ENCODE assay signal across 21 cellular contexts in the genomic region with DNA sequence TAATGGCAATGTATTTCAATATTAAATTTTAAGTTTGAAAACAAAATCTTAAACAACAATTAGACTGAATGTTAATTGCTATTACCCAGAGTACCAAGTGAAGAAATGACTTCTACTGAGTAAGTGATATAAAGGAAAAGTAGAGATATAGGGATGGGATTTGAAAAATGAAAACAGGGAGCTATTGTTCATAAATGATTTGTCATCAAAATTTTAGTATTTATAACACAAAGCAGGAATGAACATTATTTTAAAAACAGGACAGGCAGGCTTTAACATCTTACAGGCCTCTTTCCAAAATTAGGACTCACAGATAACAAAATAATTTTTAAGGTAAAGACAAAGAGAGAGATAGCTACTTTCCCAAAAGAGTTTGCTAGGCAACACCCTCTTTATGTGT.
"Had no signal": no experiment of that assay in that cellular context is flagged by ENCODE, and none has a peak within 500 bp of the region (broad histone marks: within the 10 kb centered on the region; RNA-seq: fewer than 3 reads in every experiment).

No MANE protein-coding gene starts in this region.

- H3K9ac ChIP-seq: neural progenitor cell had no signal

- H2AFZ ChIP-seq: hepatocyte, neural progenitor cell had no signal

- ATAC-seq: activated CD4-positive, alpha-beta T cell treated with anti-CD3 and anti-CD28 coated beads for 36 hours; mucosa of descending colon had no signal

- H3K4me2 ChIP-seq: neural progenitor cell had no signal

- H3K9me3 ChIP-seq: adrenal gland, ascending aorta, colonic mucosa, mucosa of descending colon, spleen, thoracic aorta, upper lobe of left lung had no signal

- H3K27ac ChIP-seq: adrenal gland, ascending aorta, colonic mucosa, hepatocyte, neural progenitor cell, spleen, thoracic aorta, upper lobe of left lung had no signal

- H3K27me3 ChIP-seq: adrenal gland, ascending aorta, colonic mucosa, dorsolateral prefrontal cortex, hepatocyte, neural progenitor cell, upper lobe of left lung had no signal

- H3K4me3 ChIP-seq: adrenal gland, ascending aorta, colonic mucosa, hepatocyte, mucosa of descending colon, neural progenitor cell, spleen, thoracic aorta, upper lobe of left lung had no signal

- DNase-seq: activated B cell treated with CpG ODN at 0.5 μM for 24 hours; activated CD4-positive, alpha-beta T cell treated with anti-CD3 and anti-CD28 coated beads for 36 hours; activated CD4-positive, alpha-beta T cell treated with anti-CD3 and anti-CD28 coated beads, Interleukin-2, amount 50 U/mL, for 4 hours; activated CD8-positive, alpha-beta memory T cell treated with anti-CD3 and anti-CD28 coated beads for 24 hours; activated CD8-positive, alpha-beta memory T cell treated with anti-CD3 and anti-CD28 coated beads, Interleukin-2, amount 50 U/mL, for 4 hours; activated naive CD4-positive, alpha-beta T cell; activated T-cell treated with anti-CD3 and anti-CD28 coated beads, Interleukin-2, amount 50 U/mL, for 24 hours; adrenal gland; colonic mucosa; dorsolateral prefrontal cortex; mesenchymal stem cell; mucosa of descending colon; posterior cingulate gyrus; spleen; stimulated activated CD4-positive, alpha-beta T cell treated with anti-CD3 and anti-CD28 coated beads, Interleukin-4, amount 100 ng/mL, for 1 hour; stimulated activated naive CD4-positive, alpha-beta T cell; upper lobe of left lung had no signal

- H3K36me3 ChIP-seq: adrenal gland, ascending aorta, colonic mucosa, neural progenitor cell, spleen, thoracic aorta, upper lobe of left lung had no signal
